19 cellular contexts compared by ENCODE assay signal in genomic region chr5:65708140-65708539, GRCh38.
"Had no signal": no experiment of that assay in that cellular context is flagged by ENCODE, and none has a peak within 500 bp of the region (broad histone marks: within the 10 kb centered on the region; RNA-seq: fewer than 3 reads in every experiment).

No MANE protein-coding gene starts in this region.

- H3K4me3 Mint-ChIP-seq: immature natural killer cell, memory B cell, neural crest cell had no signal

- ATAC-seq: activated naive CD4-positive, alpha-beta T cell treated with anti-CD3 and anti-CD28 coated beads, Interleukin-2, amount 50 U/mL, for 72 hours; body of pancreas; stimulated activated naive CD8-positive, alpha-beta T cell treated with anti-CD3 and anti-CD28 coated beads, Interleukin-15, Interleukin-2, amounts not matched to agents 100 U/mL and 50 U/mL, for 24 hours had no signal

- H3K4me3 ChIP-seq: body of pancreas, dorsolateral prefrontal cortex, prostate gland, right atrium auricular region, tibial nerve, uterus had no signal

- H3K4me1 Mint-ChIP-seq: immature natural killer cell, memory B cell, neural crest cell had no signal

- H3K9me3 Mint-ChIP-seq: activated naive CD4-positive, alpha-beta T cell treated with anti-CD3 and anti-CD28 coated beads, Interleukin-2, amount 50 U/mL, for 72 hours; immature natural killer cell; memory B cell; neural crest cell had no signal

- H3K27ac ChIP-seq: body of pancreas, prostate gland, right atrium auricular region, tibial nerve, uterus, VCaP had no signal

- H3K27me3 Mint-ChIP-seq: memory B cell had no signal

- H3K9me3 ChIP-seq: body of pancreas, prostate gland, right atrium auricular region, tibial nerve, uterus had no signal

- H3K27me3 ChIP-seq: body of pancreas, dorsolateral prefrontal cortex, right atrium auricular region, tibial nerve, uterus had no signal

- H3K36me3 ChIP-seq: prostate gland, uterus had no signal

- H3K27ac Mint-ChIP-seq: activated naive CD4-positive, alpha-beta T cell treated with anti-CD3 and anti-CD28 coated beads, Interleukin-2, amount 50 U/mL, for 72 hours; immature natural killer cell; memory B cell had no signal

- H3K4me1 ChIP-seq: body of pancreas, prostate gland, right atrium auricular region, tibial nerve, uterus had no signal

- DNase-seq: activated CD4-positive, CD25-positive, alpha-beta regulatory T cell treated with anti-CD3 and anti-CD28 coated beads, Interleukin-2, amount 50 U/mL, for 72 hours; activated CD8-positive, alpha-beta memory T cell treated with anti-CD3 and anti-CD28 coated beads for 24 hours; activated CD8-positive, alpha-beta memory T cell treated with anti-CD3 and anti-CD28 coated beads, Interleukin-2, amount 50 U/mL, for 48 hours; activated effector memory CD4-positive, alpha-beta T cell treated with anti-CD3 and anti-CD28 coated beads, Interleukin-2, amount 50 U/mL, for 16 hours; activated T-cell treated with anti-CD3 and anti-CD28 coated beads, Interleukin-2, amount 50 U/mL, for 48 hours; body of pancreas; dorsolateral prefrontal cortex; immature natural killer cell; stimulated activated naive CD8-positive, alpha-beta T cell treated with anti-CD3 and anti-CD28 coated beads, Interleukin-15, Interleukin-2, amounts not matched to agents 100 U/mL and 50 U/mL, for 24 hours; substantia nigra; T1000; uterus had no signal
